ENCODE assay signal across 9 cellular contexts in the genomic region with DNA sequence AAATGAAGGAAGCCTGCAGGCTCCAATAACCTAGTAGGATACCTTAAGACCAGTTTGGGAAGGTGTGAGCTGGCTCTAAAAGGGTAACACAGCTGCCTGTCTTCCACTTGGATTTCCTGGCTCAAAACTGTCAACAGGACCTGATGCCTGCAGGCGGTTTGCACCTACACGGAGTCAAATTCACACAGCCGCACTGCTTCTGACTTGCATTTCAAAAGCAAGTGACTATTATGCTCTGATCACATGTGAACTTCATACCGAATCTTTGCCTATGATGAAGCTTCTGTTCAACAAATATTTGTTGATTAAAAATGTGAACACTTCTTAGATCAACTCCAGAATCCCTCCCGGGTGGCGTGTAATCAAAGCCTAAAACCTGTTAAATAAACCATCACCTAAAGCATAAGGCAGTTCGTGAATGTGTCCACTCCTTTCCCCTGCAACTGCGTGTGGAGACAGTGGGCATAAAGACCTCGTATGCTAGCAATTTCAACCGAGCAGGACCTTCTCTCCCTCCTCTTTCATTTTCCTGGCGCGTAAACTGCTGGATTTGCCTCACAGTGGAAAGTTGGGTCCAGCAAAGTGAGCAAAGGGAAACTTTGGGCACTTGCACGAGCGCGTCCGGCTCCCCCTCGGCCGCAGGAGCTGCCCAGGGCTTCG. TPM values are rescaled to one million over a fixed set of nuclear protein-coding genes. Genes with fewer than 3 reads are reported as not detected.
DNase-seq lines count a peak whose midpoint lies in the region; ATAC-seq and TF ChIP-seq lines count a peak whose summit lies in the region.
"Had no signal": no experiment of that assay in that cellular context is flagged by ENCODE, and none has a peak within 500 bp of the region (broad histone marks: within the 10 kb centered on the region; RNA-seq: fewer than 3 reads in every experiment).

No MANE protein-coding gene starts in this region.

- ATAC-seq in psoas muscle = peak in 1 of 4 donors; percentile 8
- ATAC-seq in GM18520 (IDR thresholded peaks at IDR 0.05; ENCODE audit: unreplicated experiment) = no peak
- no peak for ATAC-seq in GM18868 (IDR thresholded peaks at IDR 0.05; ENCODE audit: unreplicated experiment)
- no peak for ATAC-seq in HG02938 (IDR thresholded peaks at IDR 0.05; ENCODE audit: unreplicated experiment)

- no peak for TF ChIP-seq CTCF in GM10266 (IDR thresholded peaks at IDR 0.05; ENCODE audit: control insufficient read depth, insufficient read depth, low read depth, missing control alignments)
- no peak for TF ChIP-seq CTCF in psoas muscle (IDR thresholded peaks at IDR 0.05)

- no peaks in the 10 kb centered on the region for H3K27me3 ChIP-seq in esophagus (ENCODE audit: control insufficient read depth in 1 of 2, insufficient read depth in 2 of 2, low read length in 2 of 2)
- H3K27me3 ChIP-seq in psoas muscle (ENCODE audit: insufficient read depth in 3 of 3, low read length in 2 of 3) = peaks cover 0 to 57% (median 12%) of the 10 kb centered on the region in 3 donors

- H3K36me3 ChIP-seq in esophagus (ENCODE audit: control insufficient read depth in 2 of 2, insufficient read depth in 2 of 2, low read length in 1 of 2) = no peaks in the 10 kb centered on the region
- H3K36me3 ChIP-seq in psoas muscle (ENCODE audit: insufficient read depth in 1 of 2, low read depth in 1 of 2) = no peaks in the 10 kb centered on the region

- DNase-seq in GM10266 (ENCODE audit: extremely low spot score) = peak; percentile 33
- peak; percentile 47 for DNase-seq in NCI-H345 treated with DMSO at 0.1 percent for 48 hours (lab: John Stamatoyannopoulos, UW; ENCODE audit: unreplicated experiment)
- no peak for DNase-seq in psoas muscle
- DNase-seq in activated CD8-positive, alpha-beta memory T cell treated with anti-CD3 and anti-CD28 coated beads for 24 hours = no peak

- peaks cover 0 to 6% of the 10 kb centered on the region in 2 donors for H3K4me1 ChIP-seq in esophagus (ENCODE audit: control insufficient read depth in 2 of 2, insufficient read depth in 2 of 2, low read length in 1 of 2)
- H3K4me1 ChIP-seq in psoas muscle = no peaks in the 10 kb centered on the region

- H3K9me3 ChIP-seq in esophagus (ENCODE audit: control insufficient read depth in 2 of 2, insufficient read depth in 1 of 2, low read depth in 1 of 2, low read length in 1 of 2) = peaks cover 0 to 2% of the 10 kb centered on the region in 2 donors
- no peaks in the 10 kb centered on the region for H3K9me3 ChIP-seq in psoas muscle

- WGBS in esophagus, 2 donors = 10 to 11% methylated on average over 19 of the region's 19 CpGs
- 11 to 16% (median 13%) methylated on average over 17 to 19 of the region's 19 CpGs for WGBS in psoas muscle, 3 donors

- H3K27ac ChIP-seq in esophagus (ENCODE audit: low read depth in 2 of 2, low read length in 1 of 2) = peak overlapping the region in 1 of 2 donors; percentile 13
- no peak overlapping the region for H3K27ac ChIP-seq in psoas muscle

- H3K4me3 ChIP-seq in esophagus (ENCODE audit: low read depth in 1 of 2, low read length in 2 of 2) (peak overlapping the region; percentile 62 to 84), psoas muscle (peak overlapping the region; percentile 65)

- intact Hi-C loops in psoas muscle (cut with DNase I) = no loop called here

RNA-seq across cellular contexts. Expression of a gene that starts 0.8 kb away (rescaled TPM):
- polyA plus RNA-seq in esophagus (10 to 100 TPM in 1 of 2 donors, 1 to 10 TPM in 1; 9.1 to 15.8 TPM), psoas muscle (1 to 10 TPM in 2 of 3 donors, under 1 TPM in 1; 0.97 to 3.1 (median 1.9) TPM)
- total RNA-seq in psoas muscle = 1 to 10 TPM; 1.6 to 2.8 (median 2.4) TPM
- total RNA-seq: fibroblast of villous mesenchyme had no signal

Comparison
In these comparisons a context has a peak if more than half of its experiments do, and no peak if none do; other contexts are left out.
1. DNase-seq: peak in GM10266 (single experiment) and NCI-H345 treated with DMSO at 0.1 percent for 48 hours (single experiment); none in psoas muscle (0 of 2) and activated CD8-positive, alpha-beta memory T cell treated with anti-CD3 and anti-CD28 coated beads for 24 hours (single experiment).